ENCODE assay signal across 39 cellular contexts in genomic region chr14:66361013-66361412, GRCh38.
"Had no signal": no experiment of that assay in that cellular context is flagged by ENCODE, and none has a peak within 500 bp of the region (broad histone marks: within the 10 kb centered on the region; RNA-seq: fewer than 3 reads in every experiment).

No MANE protein-coding gene starts in this region.

- ATAC-seq: activated CD4-positive, alpha-beta T cell treated with anti-CD3 and anti-CD28 coated beads for 36 hours; activated CD4-positive, CD25-positive, alpha-beta regulatory T cell treated with anti-CD3 and anti-CD28 coated beads, Interleukin-2, amount 50 U/mL, for 24 hours; activated CD8-positive, alpha-beta memory T cell treated with anti-CD3 and anti-CD28 coated beads, Interleukin-2, amount 10 ng/mL, durations not matched to agents 7 days and 5 days; activated CD8-positive, alpha-beta T cell treated with anti-CD3 and anti-CD28 coated beads, Interleukin-2, amount 10 ng/mL, durations not matched to agents 7 days and 5 days; activated naive CD8-positive, alpha-beta T cell treated with anti-CD3 and anti-CD28 coated beads, Interleukin-2, amount 50 U/mL, for 24 hours; WTC11 had no signal

- H3K36me3 Mint-ChIP-seq: activated CD8-positive, alpha-beta memory T cell treated with anti-CD3 and anti-CD28 coated beads, Interleukin-2, amount 10 ng/mL, durations not matched to agents 7 days and 5 days; activated naive CD4-positive, alpha-beta T cell treated with anti-CD3 and anti-CD28 coated beads, Interleukin-2, amount 10 ng/mL, durations not matched to agents 7 days and 5 days; activated naive CD4-positive, alpha-beta T cell treated with anti-CD3 and anti-CD28 coated beads, Interleukin-2, amount 50 U/mL, for 24 hours; activated naive CD8-positive, alpha-beta T cell; activated naive CD8-positive, alpha-beta T cell treated with anti-CD3 and anti-CD28 coated beads, Interleukin-2, amount 10 ng/mL, durations not matched to agents 7 days and 5 days; brain; WTC11 had no signal

- H3K9me3 ChIP-seq: ascending aorta had no signal

- H3K27me3 ChIP-seq: ascending aorta, cardiac muscle cell had no signal

- H3K27me3 Mint-ChIP-seq: activated CD4-positive, alpha-beta T cell treated with anti-CD3 and anti-CD28 coated beads for 36 hours; activated naive CD4-positive, alpha-beta T cell treated with anti-CD3 and anti-CD28 coated beads, Interleukin-2, amount 50 U/mL, for 24 hours; activated naive CD8-positive, alpha-beta T cell; activated T-cell treated with anti-CD3 and anti-CD28 coated beads, Interleukin-2, amount 50 U/mL, for 24 hours had no signal

- DNase-seq: activated CD4-positive, alpha-beta memory T cell treated with anti-CD3 and anti-CD28 coated beads, Interleukin-2, amount 10 ng/mL, durations not matched to agents 7 days and 5 days; activated CD4-positive, alpha-beta T cell treated with anti-CD3 and anti-CD28 coated beads for 1 hour; activated CD4-positive, alpha-beta T cell treated with anti-CD3 and anti-CD28 coated beads for 36 hours; activated CD4-positive, alpha-beta T cell treated with anti-CD3 and anti-CD28 coated beads for 48 hours; activated CD4-positive, alpha-beta T cell treated with anti-CD3 and anti-CD28 coated beads, Interleukin-2, amount 10 ng/mL, durations not matched to agents 7 days and 5 days; activated CD4-positive, alpha-beta T cell treated with anti-CD3 and anti-CD28 coated beads, Interleukin-2, amount 50 U/mL, for 48 hours; activated CD4-positive, CD25-positive, alpha-beta regulatory T cell; activated CD8-positive, alpha-beta memory T cell treated with anti-CD3 and anti-CD28 coated beads for 24 hours; activated CD8-positive, alpha-beta memory T cell treated with anti-CD3 and anti-CD28 coated beads, Interleukin-2, amount 10 ng/mL, durations not matched to agents 7 days and 5 days; activated CD8-positive, alpha-beta memory T cell treated with anti-CD3 and anti-CD28 coated beads, Interleukin-2, amount 50 U/mL, for 48 hours; activated CD8-positive, alpha-beta T cell treated with anti-CD3 and anti-CD28 coated beads, Interleukin-2, amount 10 ng/mL, durations not matched to agents 7 days and 5 days; activated effector memory CD4-positive, alpha-beta T cell treated with Interleukin-2 at 50 U/mL for 16 hours; activated gamma-delta T cell; activated naive CD4-positive, alpha-beta T cell treated with anti-CD3 and anti-CD28 coated beads, Interleukin-2, amount 10 ng/mL, durations not matched to agents 7 days and 5 days; activated naive CD4-positive, alpha-beta T cell treated with Interleukin-2 at 50 U/mL for 16 hours; activated naive CD8-positive, alpha-beta T cell treated with anti-CD3 and anti-CD28 coated beads, Interleukin-2, amount 10 ng/mL, durations not matched to agents 7 days and 5 days; activated naive CD8-positive, alpha-beta T cell treated with anti-CD3 and anti-CD28 coated beads, Interleukin-2, amount 50 U/mL, for 24 hours; activated T-cell treated with anti-CD3 and anti-CD28 coated beads, Interleukin-2, amount 50 U/mL, for 24 hours; activated T-cell treated with anti-CD3 and anti-CD28 coated beads, Interleukin-2, amount 50 U/mL, for 48 hours; amygdala; caudate nucleus; cerebellar nuclear complex; T-helper 1 cell; T-helper 2 cell; T-helper 9 cell; WERI-Rb-1 had no signal

- H3K4me3 Mint-ChIP-seq: activated CD4-positive, alpha-beta memory T cell treated with anti-CD3 and anti-CD28 coated beads, Interleukin-2, amount 10 ng/mL, durations not matched to agents 7 days and 5 days; activated CD4-positive, alpha-beta T cell treated with anti-CD3 and anti-CD28 coated beads for 36 hours; activated CD4-positive, alpha-beta T cell treated with anti-CD3 and anti-CD28 coated beads, Interleukin-2, amount 10 ng/mL, durations not matched to agents 7 days and 5 days; activated CD8-positive, alpha-beta memory T cell treated with anti-CD3 and anti-CD28 coated beads, Interleukin-2, amount 10 ng/mL, durations not matched to agents 7 days and 5 days; activated CD8-positive, alpha-beta T cell treated with anti-CD3 and anti-CD28 coated beads, Interleukin-2, amount 10 ng/mL, durations not matched to agents 7 days and 5 days; activated naive CD4-positive, alpha-beta T cell treated with anti-CD3 and anti-CD28 coated beads, Interleukin-2, amount 10 ng/mL, durations not matched to agents 7 days and 5 days; activated naive CD4-positive, alpha-beta T cell treated with anti-CD3 and anti-CD28 coated beads, Interleukin-2, amount 50 U/mL, for 24 hours; activated naive CD8-positive, alpha-beta T cell; activated naive CD8-positive, alpha-beta T cell treated with anti-CD3 and anti-CD28 coated beads, Interleukin-2, amount 10 ng/mL, durations not matched to agents 7 days and 5 days; activated naive CD8-positive, alpha-beta T cell treated with anti-CD3 and anti-CD28 coated beads, Interleukin-2, amount 50 U/mL, for 24 hours; activated T-cell treated with anti-CD3 and anti-CD28 coated beads, Interleukin-2, amount 50 U/mL, for 24 hours; central memory CD8-positive, alpha-beta T cell; T-helper 1 cell treated with Interleukin-12 subunit alpha and Interleukin-12 subunit beta and Interleukin-4 antibody, amounts not matched to agents 30 μg/mL and 1 μg/mL, for 36 hours; T-helper 2 cell treated with Interferon-gamma antibody and Interleukin-4, amounts not matched to agents 5 μg/mL and 100 μg/mL, for 36 hours; WTC11 had no signal

- FAIRE-seq: bronchial epithelial cell, TTC549 had no signal

- H3K4me1 ChIP-seq: ascending aorta had no signal

- H3K27ac Mint-ChIP-seq: activated CD4-positive, alpha-beta memory T cell treated with anti-CD3 and anti-CD28 coated beads, Interleukin-2, amount 10 ng/mL, durations not matched to agents 7 days and 5 days; activated CD4-positive, alpha-beta T cell treated with anti-CD3 and anti-CD28 coated beads for 36 hours; activated CD4-positive, alpha-beta T cell treated with anti-CD3 and anti-CD28 coated beads, Interleukin-2, amount 10 ng/mL, durations not matched to agents 7 days and 5 days; activated CD8-positive, alpha-beta memory T cell treated with anti-CD3 and anti-CD28 coated beads, Interleukin-2, amount 10 ng/mL, durations not matched to agents 7 days and 5 days; activated CD8-positive, alpha-beta T cell treated with anti-CD3 and anti-CD28 coated beads, Interleukin-2, amount 10 ng/mL, durations not matched to agents 7 days and 5 days; activated naive CD4-positive, alpha-beta T cell treated with anti-CD3 and anti-CD28 coated beads, Interleukin-2, amount 10 ng/mL, durations not matched to agents 7 days and 5 days; activated naive CD4-positive, alpha-beta T cell treated with anti-CD3 and anti-CD28 coated beads, Interleukin-2, amount 50 U/mL, for 24 hours; activated naive CD8-positive, alpha-beta T cell; activated naive CD8-positive, alpha-beta T cell treated with anti-CD3 and anti-CD28 coated beads, Interleukin-2, amount 10 ng/mL, durations not matched to agents 7 days and 5 days; activated naive CD8-positive, alpha-beta T cell treated with anti-CD3 and anti-CD28 coated beads, Interleukin-2, amount 50 U/mL, for 24 hours; activated T-cell treated with anti-CD3 and anti-CD28 coated beads, Interleukin-2, amount 50 U/mL, for 24 hours; activated T-helper 2 cell treated with anti-CD3 and anti-CD28 coated beads, Interferon-gamma antibody, Interleukin-2, Interleukin-4, amounts not matched to agents 10 μg/mL and 5 μg/mL and 100 μg/mL, durations not matched to agents 14 hours and 24 hours and 36 hours; T-helper 1 cell treated with Interleukin-12 subunit alpha and Interleukin-12 subunit beta and Interleukin-4 antibody, amounts not matched to agents 30 μg/mL and 1 μg/mL, for 36 hours; T-helper 2 cell treated with Interferon-gamma antibody and Interleukin-4, amounts not matched to agents 5 μg/mL and 100 μg/mL, for 36 hours; WTC11 had no signal

- H3K36me3 ChIP-seq: ascending aorta, cardiac muscle cell, WERI-Rb-1 had no signal

- H3K4me1 Mint-ChIP-seq: activated CD4-positive, alpha-beta memory T cell treated with anti-CD3 and anti-CD28 coated beads, Interleukin-2, amount 10 ng/mL, durations not matched to agents 7 days and 5 days; activated CD4-positive, alpha-beta T cell treated with anti-CD3 and anti-CD28 coated beads for 36 hours; activated CD4-positive, alpha-beta T cell treated with anti-CD3 and anti-CD28 coated beads, Interleukin-2, amount 10 ng/mL, durations not matched to agents 7 days and 5 days; activated CD8-positive, alpha-beta memory T cell treated with anti-CD3 and anti-CD28 coated beads, Interleukin-2, amount 10 ng/mL, durations not matched to agents 7 days and 5 days; activated naive CD4-positive, alpha-beta T cell treated with anti-CD3 and anti-CD28 coated beads, Interleukin-2, amount 10 ng/mL, durations not matched to agents 7 days and 5 days; activated naive CD4-positive, alpha-beta T cell treated with anti-CD3 and anti-CD28 coated beads, Interleukin-2, amount 50 U/mL, for 24 hours; activated naive CD8-positive, alpha-beta T cell treated with anti-CD3 and anti-CD28 coated beads, Interleukin-2, amount 10 ng/mL, durations not matched to agents 7 days and 5 days; activated naive CD8-positive, alpha-beta T cell treated with anti-CD3 and anti-CD28 coated beads, Interleukin-2, amount 50 U/mL, for 24 hours; central memory CD8-positive, alpha-beta T cell had no signal

- H3K9me3 Mint-ChIP-seq: activated CD4-positive, alpha-beta memory T cell treated with anti-CD3 and anti-CD28 coated beads, Interleukin-2, amount 10 ng/mL, durations not matched to agents 7 days and 5 days; activated CD4-positive, alpha-beta T cell treated with anti-CD3 and anti-CD28 coated beads, Interleukin-2, amount 10 ng/mL, durations not matched to agents 7 days and 5 days; activated naive CD4-positive, alpha-beta T cell treated with anti-CD3 and anti-CD28 coated beads, Interleukin-2, amount 10 ng/mL, durations not matched to agents 7 days and 5 days; activated naive CD4-positive, alpha-beta T cell treated with anti-CD3 and anti-CD28 coated beads, Interleukin-2, amount 50 U/mL, for 24 hours; activated naive CD8-positive, alpha-beta T cell treated with anti-CD3 and anti-CD28 coated beads, Interleukin-2, amount 10 ng/mL, durations not matched to agents 7 days and 5 days; activated naive CD8-positive, alpha-beta T cell treated with anti-CD3 and anti-CD28 coated beads, Interleukin-2, amount 50 U/mL, for 24 hours; activated T-cell treated with anti-CD3 and anti-CD28 coated beads, Interleukin-2, amount 50 U/mL, for 24 hours; activated T-helper 2 cell treated with anti-CD3 and anti-CD28 coated beads, Interferon-gamma antibody, Interleukin-2, Interleukin-4, amounts not matched to agents 10 μg/mL and 5 μg/mL and 100 μg/mL, durations not matched to agents 14 hours and 24 hours and 36 hours; central memory CD8-positive, alpha-beta T cell; T-helper 1 cell treated with Interleukin-12 subunit alpha and Interleukin-12 subunit beta and Interleukin-4 antibody, amounts not matched to agents 30 μg/mL and 1 μg/mL, for 36 hours; T-helper 2 cell treated with Interferon-gamma antibody and Interleukin-4, amounts not matched to agents 5 μg/mL and 100 μg/mL, for 36 hours; WTC11 had no signal

- H3K4me3 ChIP-seq: ascending aorta, cardiac muscle cell had no signal

- H3K27ac ChIP-seq: ascending aorta, cardiac muscle cell, WERI-Rb-1 had no signal
